In the genomic region with DNA sequence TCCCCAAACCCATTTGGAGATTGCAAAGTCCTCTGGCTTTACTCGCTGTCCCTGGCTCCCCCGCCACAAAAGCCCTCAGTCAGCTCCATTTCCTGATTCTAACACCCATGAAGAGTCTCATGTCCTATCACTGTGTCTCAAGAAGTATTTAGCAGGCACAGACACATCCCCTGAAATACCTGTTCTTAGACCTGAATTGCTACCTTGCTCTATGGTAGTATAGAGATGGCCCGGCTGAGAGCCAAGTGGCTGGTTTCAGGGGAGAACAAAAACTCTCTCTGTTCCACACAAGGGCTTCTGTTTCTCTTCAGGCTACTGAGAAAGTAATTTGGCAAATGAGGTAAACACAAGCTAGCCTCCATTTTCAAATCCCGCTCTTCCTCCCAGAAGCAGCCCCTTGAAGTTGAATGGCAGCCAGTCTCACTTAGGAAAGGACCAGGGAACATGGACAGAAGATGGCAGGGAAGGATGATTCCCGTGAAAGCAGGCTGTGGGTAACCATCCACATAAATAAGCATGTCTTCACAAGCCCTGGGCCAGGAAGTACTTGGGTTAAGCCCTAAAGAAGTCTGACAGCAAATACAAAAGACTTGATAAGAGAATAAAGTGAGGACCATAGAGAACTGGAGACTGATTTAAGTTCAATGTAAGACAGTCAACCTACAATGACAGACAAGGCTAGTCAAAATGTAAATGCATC, we compare ENCODE assay signal across 27 cellular contexts.
A peak's percentile ranks its signal among the peaks of the same experiment; 100 is the strongest.
DNase-seq lines count a peak whose midpoint lies in the region; ATAC-seq, FAIRE-seq and TF ChIP-seq lines count a peak whose summit lies in the region.
"Had no signal": no experiment of that assay in that cellular context is flagged by ENCODE, and none has a peak within 500 bp of the region (broad histone marks: within the 10 kb centered on the region; RNA-seq: fewer than 3 reads in every experiment).

No MANE protein-coding gene starts in this region.

- intact Hi-C loops in prostate gland (cut with DNase I) = no loop called here

- no peaks in the 10 kb centered on the region for H3K27me3 ChIP-seq in prostate gland (replicated peaks; ENCODE audit: insufficient read depth)
- H3K27me3 ChIP-seq: BLaER1 treated with 17β-estradiol and CSF1 and Interleukin-3, amounts not matched to agents 10 nM and 100 nM; Peyer's patch had no signal

- WGBS in prostate gland = 48% methylated on average over 5 of the region's 5 CpGs

- no peak overlapping the region for H3K9ac ChIP-seq in SK-N-MC (ENCODE audit: insufficient read length)
- H3K9ac ChIP-seq: BLaER1 treated with 17β-estradiol and CSF1 and Interleukin-3, amounts not matched to agents 10 nM and 100 nM had no signal

- peaks cover 2% of the 10 kb centered on the region for H3K4me1 ChIP-seq in prostate gland (replicated peaks)
- H3K4me1 ChIP-seq: Peyer's patch, SJSA1 had no signal

- peak overlapping the region; percentile 53 for H3K4me3 ChIP-seq in SK-N-MC
- no peak overlapping the region for H3K4me3 ChIP-seq in prostate gland
- H3K4me3 ChIP-seq: BLaER1 treated with 17β-estradiol and CSF1 and Interleukin-3, amounts not matched to agents 10 nM and 100 nM; mucosa of descending colon; Peyer's patch; psoas muscle; SJSA1 had no signal

- FAIRE-seq in GM19239 (lab: Jason Lieb, UNC) = peak; percentile 28
- FAIRE-seq: frontal cortex, HTR-8/SVneo had no signal

- no peak for TF ChIP-seq POLR2A in prostate gland (IDR thresholded peaks at IDR 0.05)

- H3K36me3 ChIP-seq in SK-N-MC (ENCODE audit: insufficient read depth, low read length) = no peaks in the 10 kb centered on the region
- no peaks in the 10 kb centered on the region for H3K36me3 ChIP-seq in prostate gland
- H3K36me3 ChIP-seq: BLaER1 treated with 17β-estradiol and CSF1 and Interleukin-3, amounts not matched to agents 10 nM and 100 nM; Peyer's patch; SJSA1 had no signal

- H3K9me3 ChIP-seq in SK-N-MC (ENCODE audit: low read depth, low read length) (no peaks in the 10 kb centered on the region), prostate gland (no peaks in the 10 kb centered on the region)
- H3K9me3 ChIP-seq: BLaER1 treated with 17β-estradiol and CSF1 and Interleukin-3, amounts not matched to agents 10 nM and 100 nM; mucosa of descending colon; Peyer's patch; psoas muscle; SJSA1 had no signal

- ATAC-seq in HG03521 (IDR thresholded peaks at IDR 0.05; ENCODE audit: unreplicated experiment) = no peak
- ATAC-seq: activated CD8-positive, alpha-beta T cell treated with anti-CD3 and anti-CD28 coated beads, Interleukin-2, amount 10 ng/mL, durations not matched to agents 7 days and 5 days; activated naive CD8-positive, alpha-beta T cell treated with anti-CD3 and anti-CD28 coated beads, Interleukin-2, amount 50 U/mL, for 24 hours; mucosa of descending colon; psoas muscle had no signal

- DNase-seq in GM19239 (ENCODE audit: insufficient read length, low spot score) = no peak
- no peak for DNase-seq in SK-N-MC (ENCODE audit: low read depth, low spot score)
- peak; percentile 89 for DNase-seq in islet precursor cell
- peak; percentile 88 for DNase-seq in prostate gland (ENCODE audit: low spot score)
- no peak for DNase-seq in iPS-NIHi11 (ENCODE audit: low spot score)
- DNase-seq in HUDEP-2 (lab: John Stamatoyannopoulos, UW; ENCODE audit: unreplicated experiment in 76 of 76) = no peak
- no peak for DNase-seq in GM19238 (ENCODE audit: insufficient read length, low spot score)
- DNase-seq: activated CD4-positive, alpha-beta T cell treated with anti-CD3 and anti-CD28 coated beads for 1 hour; activated CD8-positive, alpha-beta T cell treated with anti-CD3 and anti-CD28 coated beads, Interleukin-2, amount 10 ng/mL, durations not matched to agents 7 days and 5 days; activated effector memory CD4-positive, alpha-beta T cell treated with anti-CD3 and anti-CD28 coated beads, Interleukin-2, amount 50 U/mL, for 16 hours; activated naive CD8-positive, alpha-beta T cell treated with anti-CD3 and anti-CD28 coated beads, Interleukin-2, amount 50 U/mL, for 24 hours; activated T-cell treated with anti-CD3 and anti-CD28 coated beads for 4 hours; DMS 273 treated with DMSO at 0.1 percent for 48 hours; erythroblast; hippocampal formation; KG1; mucosa of descending colon; NCI-H1417 treated with DMSO at 0.1 percent for 48 hours; NCI-H2107; NCI-H510A treated with DMSO at 0.1 percent for 48 hours; Peyer's patch; psoas muscle had no signal

- no peak for TF ChIP-seq CTCF in prostate gland (IDR thresholded peaks at IDR 0.05)

- peak overlapping the region; percentile 53 for H3K27ac ChIP-seq in SK-N-MC
- peak overlapping the region in 1 of 2 donors; percentile 5 for H3K27ac ChIP-seq in prostate gland
- H3K27ac ChIP-seq: BLaER1 treated with 17β-estradiol and CSF1 and Interleukin-3, amounts not matched to agents 10 nM and 100 nM; Peyer's patch; psoas muscle; SJSA1 had no signal

Comparison
In these comparisons a context has a peak if more than half of its experiments do, and no peak if none do; other contexts are left out.
1. DNase-seq: peak in islet precursor cell (single experiment) and prostate gland (single experiment); none in GM19239 (single experiment), SK-N-MC (single experiment), iPS-NIHi11 (single experiment), HUDEP-2 (0 of 76) and GM19238 (single experiment).